ENCODE assay signal across 19 cellular contexts in the genomic region with DNA sequence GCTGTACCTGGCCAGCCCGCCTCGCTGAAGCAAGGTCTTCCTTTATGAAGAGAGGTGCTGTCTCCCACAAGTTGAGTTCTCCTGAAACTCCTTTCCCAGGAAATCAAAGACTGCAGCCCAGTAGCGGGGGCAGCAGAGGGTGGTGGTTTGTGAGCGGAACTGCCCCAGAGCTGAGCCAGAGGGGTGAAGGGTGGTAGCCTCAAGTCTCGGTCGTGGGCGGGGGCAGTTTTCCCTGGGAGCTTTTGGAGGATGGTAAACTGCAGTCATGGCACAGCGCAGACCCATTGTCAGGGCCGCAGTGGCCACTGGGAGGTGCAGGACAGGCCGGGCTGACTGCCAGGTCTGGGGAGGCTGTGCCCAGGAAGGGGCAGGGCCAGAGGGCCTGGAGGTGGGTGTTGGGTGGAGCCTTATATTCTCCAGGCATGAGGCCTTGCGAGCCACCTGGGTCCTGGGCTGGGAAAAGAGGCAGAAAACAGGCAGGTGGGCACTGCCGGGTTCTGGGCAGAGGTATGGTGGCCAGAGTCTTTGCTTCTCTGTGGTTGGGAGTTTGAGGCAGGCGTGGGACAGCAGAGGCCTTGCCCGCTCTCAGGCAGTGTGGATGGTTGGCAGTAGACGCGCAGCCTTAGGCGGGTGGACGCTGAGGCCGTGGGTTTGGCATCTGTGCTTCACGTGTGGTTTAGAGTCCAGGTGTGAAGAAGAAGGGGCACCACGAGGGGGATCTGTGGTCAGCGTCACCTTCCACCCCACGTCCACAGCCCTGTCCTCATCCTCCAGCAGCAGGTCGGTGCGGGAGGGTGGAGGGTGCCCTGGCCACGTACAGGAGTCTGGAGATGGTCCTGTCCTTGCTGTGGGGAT.
DNase-seq lines count a peak whose midpoint lies in the region; ATAC-seq and TF ChIP-seq lines count a peak whose summit lies in the region.
"Had no signal": no experiment of that assay in that cellular context is flagged by ENCODE, and none has a peak within 500 bp of the region (broad histone marks: within the 10 kb centered on the region; RNA-seq: fewer than 3 reads in every experiment).

No MANE protein-coding gene starts in this region.

- H3K27ac ChIP-seq in cingulate gyrus (ENCODE audit: low read depth, low read length) (peak overlapping the region; percentile 54), breast epithelium (no peak overlapping the region)
- H3K27ac ChIP-seq: brain microvascular endothelial cell, ovary, uterus had no signal

- TF ChIP-seq POLR2A in erythroblast (IDR thresholded peaks at IDR 0.05; ENCODE audit: low read length): no peak
- no peak for TF ChIP-seq POLR2A in breast epithelium (IDR thresholded peaks at IDR 0.05)

- ATAC-seq in HG03439 (IDR thresholded peaks at IDR 0.05; ENCODE audit: unreplicated experiment): no peak
- ATAC-seq in GM19035 (IDR thresholded peaks at IDR 0.05; ENCODE audit: unreplicated experiment): no peak
- ATAC-seq: activated naive CD8-positive, alpha-beta T cell treated with anti-CD3 and anti-CD28 coated beads, Interleukin-2, amount 50 U/mL, for 24 hours; CD8-positive, alpha-beta T cell; left lobe of liver; naive thymus-derived CD4-positive, alpha-beta T cell; SK-N-SH treated with all-trans-retinoic acid at 6 μM for 48 hours had no signal

- intact Hi-C loops in breast epithelium (cut with DNase I; ENCODE audit: low total_unique reads): no loop called here

- DNase-seq in Daoy (ENCODE audit: low read depth) (peak; percentile 68), MG63 (peak; percentile 40), nucleus accumbens (lab: John Stamatoyannopoulos, UW) (peak in 45 of 56 donors; percentile 6 to 84 (median 44)), erythroblast (lab: John Stamatoyannopoulos, UW) (no peak), breast epithelium (ENCODE audit: low spot score in 2 of 2) (no peak)
- DNase-seq: activated CD4-positive, alpha-beta memory T cell treated with anti-CD3 and anti-CD28 coated beads for 36 hours; activated naive CD8-positive, alpha-beta T cell treated with anti-CD3 and anti-CD28 coated beads, Interleukin-2, amount 50 U/mL, for 24 hours; brain microvascular endothelial cell; CD8-positive, alpha-beta T cell; cortex of kidney; DMS79; naive thymus-derived CD4-positive, alpha-beta T cell; ovary; uterus had no signal

- H3K4me3 ChIP-seq in MG63 (no peak overlapping the region), breast epithelium (no peak overlapping the region)
- H3K4me3 ChIP-seq: ovary, uterus had no signal

- H3K4me1 ChIP-seq in breast epithelium: no peaks in the 10 kb centered on the region
- H3K4me1 ChIP-seq: uterus had no signal

- H3K36me3 ChIP-seq in MG63 (no peaks in the 10 kb centered on the region), breast epithelium (no peaks in the 10 kb centered on the region)
- H3K36me3 ChIP-seq: brain microvascular endothelial cell, ovary, uterus had no signal

- H3K27me3 ChIP-seq in MG63: no peaks in the 10 kb centered on the region
- no peaks in the 10 kb centered on the region for H3K27me3 ChIP-seq in breast epithelium
- H3K27me3 ChIP-seq: brain microvascular endothelial cell, ovary, uterus had no signal

- no peak for TF ChIP-seq CTCF in breast epithelium (IDR thresholded peaks at IDR 0.05)

- H3K9me3 ChIP-seq in MG63 (no peaks in the 10 kb centered on the region), breast epithelium (no peaks in the 10 kb centered on the region)
- H3K9me3 ChIP-seq: ovary, uterus had no signal

Comparison
In these comparisons a context has a peak if more than half of its experiments do, and no peak if none do; other contexts are left out.
1. DNase-seq: peak in Daoy (single experiment), MG63 (single experiment) and nucleus accumbens (45 of 56); none in erythroblast (0 of 2) and breast epithelium (0 of 2).